In the genomic region with DNA sequence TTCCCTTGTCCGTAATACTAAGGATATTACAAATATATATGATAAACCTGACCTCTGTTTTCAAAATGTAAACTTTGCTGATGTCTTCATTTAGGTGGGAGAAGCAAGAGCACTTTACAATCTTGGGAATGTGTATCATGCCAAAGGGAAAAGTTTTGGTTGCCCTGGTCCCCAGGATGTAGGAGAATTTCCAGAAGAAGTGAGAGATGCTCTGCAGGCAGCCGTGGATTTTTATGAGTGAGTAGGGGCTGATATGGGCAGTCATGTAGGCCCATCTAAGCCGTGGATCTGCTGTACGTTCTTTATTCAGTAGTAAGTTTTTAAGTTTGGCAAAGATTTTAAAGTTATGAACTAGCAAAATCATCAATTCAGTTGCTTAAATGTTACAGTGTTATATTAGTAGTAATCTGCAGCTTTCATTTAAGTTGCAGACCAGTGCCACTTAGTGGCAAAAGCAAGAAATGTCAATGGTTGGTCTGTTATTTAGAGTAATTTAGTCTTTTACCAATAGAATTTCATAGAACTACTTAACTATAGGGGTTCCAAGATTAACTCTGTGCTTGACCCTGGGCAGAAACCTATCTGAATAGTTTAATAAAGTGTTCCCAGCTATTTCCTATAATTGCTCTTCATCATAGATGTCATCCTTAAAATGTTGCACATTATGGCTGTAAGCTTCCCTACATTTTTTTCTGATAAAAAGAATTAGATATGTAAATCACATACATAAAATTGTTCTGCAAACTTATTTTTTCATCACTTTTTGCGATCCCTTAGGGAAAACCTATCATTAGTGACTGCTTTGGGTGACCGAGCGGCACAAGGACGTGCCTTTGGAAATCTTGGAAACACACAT, we compare ENCODE assay signal across 8 cellular contexts.
A peak's percentile ranks its signal among the peaks of the same experiment; 100 is the strongest.
DNase-seq lines count a peak whose midpoint lies in the region; ATAC-seq and TF ChIP-seq lines count a peak whose summit lies in the region.

No MANE protein-coding gene starts in this region.

- TF ChIP-seq CTCF in HFF-Myc (IDR thresholded peaks at IDR 0.05; ENCODE audit: low read depth, low read length, missing control alignments): peak; percentile 52

- no peak for ATAC-seq in HG03520 (IDR thresholded peaks at IDR 0.05; ENCODE audit: unreplicated experiment)

- peak; percentile 11 to 22 for DNase-seq in activated CD4-positive, alpha-beta T cell treated with anti-CD3 and anti-CD28 coated beads for 4 hours
- DNase-seq in activated CD4-positive, alpha-beta T cell treated with anti-CD3 and anti-CD28 coated beads, Interleukin-2, amount 50 U/mL, for 48 hours: no peak
- peak; percentile 48 for DNase-seq in HFF-Myc (ENCODE audit: extremely low read depth, low read depth)
- peak; percentile 45 for DNase-seq in NCI-H2196 treated with DMSO at 0.1 percent for 48 hours (lab: John Stamatoyannopoulos, UW; ENCODE audit: unreplicated experiment)
- peak; percentile 3 for DNase-seq in activated CD4-positive, alpha-beta T cell treated with anti-CD3 and anti-CD28 coated beads, Interleukin-2, amount 50 U/mL, for 1 hour
- peak; percentile 76 for DNase-seq in globus pallidus (ENCODE audit: low spot score)
- DNase-seq in pons (ENCODE audit: low spot score): peak; percentile 90

- H3K4me3 ChIP-seq in HFF-Myc (replicated peaks; ENCODE audit: low read depth, low read length): no peak overlapping the region

Comparison
In these comparisons a context has a peak if more than half of its experiments do, and no peak if none do; other contexts are left out.
1. DNase-seq: peak in activated CD4-positive, alpha-beta T cell treated with anti-CD3 and anti-CD28 coated beads for 4 hours (2 of 2), HFF-Myc (single experiment), NCI-H2196 treated with DMSO at 0.1 percent for 48 hours (single experiment), activated CD4-positive, alpha-beta T cell treated with anti-CD3 and anti-CD28 coated beads, Interleukin-2, amount 50 U/mL, for 1 hour (single experiment), globus pallidus (single experiment) and pons (single experiment); none in activated CD4-positive, alpha-beta T cell treated with anti-CD3 and anti-CD28 coated beads, Interleukin-2, amount 50 U/mL, for 48 hours (0 of 2).